In genomic region chr20:23155141-23155590, GRCh38 we compare ENCODE assay signal across 1 cellular context.
TF ChIP-seq lines count a peak whose summit lies in the region.

No MANE protein-coding gene starts in this region.

TF ChIP-seq in GM12878, 131 proteins besides CTCF, POLR2A, EP300 and RAD21:
- TF ChIP-seq BHLHE40 (IDR thresholded peaks at IDR 0.05; ENCODE audit: borderline replicate concordance in 1 of 2, low read depth in 2 of 2, low read length in 1 of 2) (peak in 1 of 2 experiments; percentile 29; a peak in 1 of 4 replicates), ZBED1 (IDR thresholded peaks at IDR 0.05; ENCODE audit: borderline replicate concordance) (no peak)
